ENCODE assay signal across 25 cellular contexts in genomic region chr3:104297617-104298016, GRCh38.
"Had no signal": no experiment of that assay in that cellular context is flagged by ENCODE, and none has a peak within 500 bp of the region (broad histone marks: within the 10 kb centered on the region; RNA-seq: fewer than 3 reads in every experiment).

No MANE protein-coding gene starts in this region.

- DNase-seq: IMR-90; Karpas-422; KG1; MG63; NCI-H1092; NCI-H1105 treated with DMSO at 0.1 percent for 48 hours; NCI-H1417 treated with DMSO at 0.1 percent for 48 hours; NCI-H146; NCI-H1694 treated with DMSO at 0.1 percent for 48 hours; NCI-H1930; NCI-H2081; NCI-H2107; NCI-H345; NCI-H446 treated with DMSO at 0.1 percent for 48 hours; NCI-H510A treated with DMSO at 0.1 percent for 48 hours; NCI-H526; NCI-H748 treated with DMSO at 0.1 percent for 48 hours; NK-92 treated with Interleukin-12 subunit alpha and Interleukin-12 subunit beta, amount 100 ng/mL, for 24 hours; PC-9; Peyer's patch; SHP77 treated with DMSO at 0.1 percent for 48 hours; SJCRH30 had no signal

- H3K36me3 ChIP-seq: MG63, Peyer's patch, SJCRH30 had no signal

- ATAC-seq: HepG2, Right ventricle myocardium inferior, SK-N-SH treated with all-trans-retinoic acid at 6 μM for 48 hours had no signal

- H2AFZ ChIP-seq: PC-9 had no signal

- H3K4me2 ChIP-seq: PC-9 had no signal

- H3K9me3 ChIP-seq: Peyer's patch, SJCRH30 had no signal

- FAIRE-seq: HepG2 had no signal

- H3K27me3 ChIP-seq: MG63, Peyer's patch, SJCRH30 had no signal

- H3K4me3 ChIP-seq: MG63, PC-9, Peyer's patch, SJCRH30 had no signal

- H3K4me1 ChIP-seq: Peyer's patch, SJCRH30 had no signal

- H3K27ac ChIP-seq: PC-9, Peyer's patch, SJCRH30 had no signal
